8 cellular contexts compared by ENCODE assay signal in genomic region chr10:80046629-80047441, GRCh38. TPM values are rescaled to one million over a fixed set of nuclear protein-coding genes. Genes with fewer than 3 reads are reported as not detected.
DNase-seq lines count a peak whose midpoint lies in the region; ATAC-seq, FAIRE-seq and TF ChIP-seq lines count a peak whose summit lies in the region.

No MANE protein-coding gene starts in this region.

- POLR2A ChIA-PET in H1 (lab: Charles Lee; ENCODE audit: partially characterized antibody) = interaction anchor here (0.6 to 1.3 kb wide), 2 partner anchors 13 to 14 kb away, joined by 3 to 4 read pairs; no protein-coding TSS in a partner anchor

- no peak overlapping the region for H3K14ac ChIP-seq in H1 (ENCODE audit: insufficient read length)

- H3K4me1 ChIP-seq in H1 (replicated peaks in 1 of 4; ENCODE audit: control insufficient read depth in 3 of 4, insufficient read depth in 4 of 4, low read length in 3 of 4) = no peaks in the 10 kb centered on the region

- no peaks in the 10 kb centered on the region for H3K79me1 ChIP-seq in H1 (ENCODE audit: low read depth, low read length)

- no peak overlapping the region for H3K4ac ChIP-seq in H1 (replicated peaks; ENCODE audit: insufficient read length, low read depth, low read length)

- TF ChIP-seq RAD21 in H1 (IDR thresholded peaks at IDR 0.05 in 1 of 2, conservative IDR thresholded peaks at IDR 0.05 in 1 of 2; ENCODE audit: low read depth in 2 of 2, low read length in 2 of 2) = peak; percentile 75 to 82

- no peak overlapping the region for H2BK15ac ChIP-seq in H1 (ENCODE audit: low read length)

- H3K18ac ChIP-seq in H1 (ENCODE audit: extremely low read depth, low read length) = no peak overlapping the region

- H4K20me1 ChIP-seq in H1 (replicated peaks in 1 of 2; ENCODE audit: control insufficient read depth in 1 of 2, insufficient read depth in 2 of 2, low read length in 2 of 2) = no peaks in the 10 kb centered on the region

- H3K23ac ChIP-seq in H1 (ENCODE audit: insufficient read length) = no peak overlapping the region

- TF ChIP-seq EP300 in H1 (IDR thresholded peaks at IDR 0.05; ENCODE audit: borderline replicate concordance in 1 of 2, low read depth in 2 of 2, low read length in 2 of 2) = 0 out of 3 replicates have a peak, but pooled peaks of 1 of the 2 experiments have one; percentile 11

- no peaks in the 10 kb centered on the region for H3K23me2 ChIP-seq in H1 (ENCODE audit: low read depth, low read length)

- H3K27me3 ChIP-seq in H1 (replicated peaks in 1 of 4; ENCODE audit: control insufficient read depth in 3 of 4, extremely low read depth in 1 of 4, insufficient read depth in 3 of 4, low read length in 3 of 4) = no peaks in the 10 kb centered on the region

- H3K56ac ChIP-seq in H1 (replicated peaks; ENCODE audit: insufficient read length, low read depth, low read length) = no peak overlapping the region

- H3K9ac ChIP-seq in H1 (replicated peaks in 1 of 4; ENCODE audit: extremely low read depth in 1 of 4, low read depth in 3 of 4, low read length in 3 of 4) = no peak overlapping the region

- WGBS in H1 (ENCODE audit: extremely low coverage in 1 of 2, insufficient coverage in 1 of 2, insufficient read length in 1 of 2, insufficient replicate concordance in 2 of 2, low coverage in 1 of 2, low lambda C conversion rate in 2 of 2, missing lambda C conversion rate in 1 of 2), 2 experiments = 38% methylated on average over 10 of the region's 10 CpGs; no CpG with 5 or more reads in 1 of the 2 experiments

- H3K4me2 ChIP-seq in H1 (ENCODE audit: insufficient read depth in 1 of 2, low read depth in 2 of 2, low read length in 2 of 2) = no peak overlapping the region

- no peak overlapping the region for H2BK12ac ChIP-seq in H1 (ENCODE audit: low read depth, low read length)

- H3K79me2 ChIP-seq in H1 (ENCODE audit: control insufficient read depth in 1 of 2, insufficient read depth in 2 of 2, low read length in 2 of 2) = no peaks in the 10 kb centered on the region

- H4K8ac ChIP-seq in H1 (ENCODE audit: extremely low read depth, insufficient read depth, low read length) = no peak overlapping the region

- no peak overlapping the region for H2BK5ac ChIP-seq in H1 (ENCODE audit: low read depth, low read length)

- peak; percentile 93 to 96 (median 94) for TF ChIP-seq CTCF in H1 (IDR thresholded peaks at IDR 0.05; ENCODE audit: control extremely low read depth in 1 of 3, insufficient read depth in 1 of 3, low read depth in 1 of 3, low read length in 3 of 3)

- H3K9me3 ChIP-seq in H1 (ENCODE audit: insufficient read depth in 2 of 2, low read depth in 1 of 2, low read length in 1 of 2) = no peaks in the 10 kb centered on the region

- H2BK20ac ChIP-seq in H1 (ENCODE audit: low read length) = no peak overlapping the region

- peak; percentile 72 for DNase-seq in ACHN
- DNase-seq in NCI-H69 (lab: John Stamatoyannopoulos, UW) = peak; percentile 61
- DNase-seq in activated CD8-positive, alpha-beta memory T cell treated with anti-CD3 and anti-CD28 coated beads for 1 hour (ENCODE audit: extremely low read depth in 1 of 2, low read depth in 1 of 2) = peak; percentile 10 to 59
- peak; percentile 59 to 94 for DNase-seq in H1 (ENCODE audit: low read depth in 1 of 2, low spot score in 2 of 2)
- DNase-seq in middle frontal gyrus (ENCODE audit: extremely low spot score, low spot score) = peak; percentile 56
- peak; percentile 36 to 52 for DNase-seq in stimulated activated CD8-positive, alpha-beta memory T cell treated with anti-CD3 and anti-CD28 coated beads, Interleukin-4, amount 100 ng/mL, for 1 hour (ENCODE audit: low read depth in 2 of 2, low spot score in 1 of 2)

- H4K5ac ChIP-seq in H1 (ENCODE audit: insufficient read length, low read depth, low read length) = no peak overlapping the region

- no peaks in the 10 kb centered on the region for H3K36me3 ChIP-seq in H1 (ENCODE audit: control insufficient read depth in 2 of 4, insufficient read depth in 4 of 4, low read length in 3 of 4)

- H3K4me3 ChIP-seq in H1 (ENCODE audit: extremely low read depth in 1 of 4, insufficient read depth in 2 of 4, low read depth in 3 of 4, low read length in 4 of 4) = no peak overlapping the region

- peak overlapping the region; percentile 17; the same call in 1 of the 2 replicates for H2AK5ac ChIP-seq in H1 (ENCODE audit: low read depth, low read length)

- no peak overlapping the region for H2BK120ac ChIP-seq in H1 (replicated peaks; ENCODE audit: low read depth, low read length)

- in situ Hi-C loops in ACHN (cut with HindIII; ENCODE audit: low pct_ligation_motif_present, low pct_unique_long_range_greater_than_20kb, low sequenced_read_pairs) = no loop called here

- TF ChIP-seq POLR2A in GM18505 (IDR thresholded peaks at IDR 0.05; ENCODE audit: borderline replicate concordance, extremely low read depth, insufficient read depth, insufficient read length) (no peak), H1 (IDR thresholded peaks at IDR 0.05; ENCODE audit: control extremely low read depth in 1 of 2, low read depth in 2 of 2, low read length in 2 of 2) (no peak)

- no peak overlapping the region for H2AFZ ChIP-seq in H1 (ENCODE audit: low read length)

- no peak for FAIRE-seq in H1 (lab: Jason Lieb, UNC)

- H3K27ac ChIP-seq in H1 (ENCODE audit: low read depth, low read length) = no peak overlapping the region

- peak; percentile 73 for ATAC-seq in GM18505 (IDR thresholded peaks at IDR 0.05; ENCODE audit: unreplicated experiment)
- ATAC-seq in HG03064 (IDR thresholded peaks at IDR 0.05; ENCODE audit: low read depth, unreplicated experiment) = peak; percentile 78

- CTCF ChIA-PET in H1 (lab: Charles Lee; ENCODE audit: partially characterized antibody) = interaction anchor here (0.6 to 7.9 kb wide), 45 partner anchors 11 to 509 kb away, joined by 3 to 69 read pairs (median 4); partner anchors contain the start of gene SFTPD

- H4K91ac ChIP-seq in H1 (replicated peaks; ENCODE audit: insufficient read length, low read length) = no peak overlapping the region

TF ChIP-seq in H1, 55 proteins besides CTCF, POLR2A, EP300 and RAD21 (continues in another document):
- TF ChIP-seq TAF7 (optimal IDR thresholded peaks at IDR 0.05; ENCODE audit: borderline replicate concordance, low read depth, low read length) (no peak), SAP30 (IDR thresholded peaks at IDR 0.05; ENCODE audit: insufficient read depth, insufficient replicate concordance, low read length) (no peak), FOSL1 (IDR thresholded peaks at IDR 0.05; ENCODE audit: insufficient read depth, low read depth, low read length) (no peak), CEBPB (IDR thresholded peaks at IDR 0.05; ENCODE audit: low read depth, low read length) (no peak), NRF1 (IDR thresholded peaks at IDR 0.05; ENCODE audit: low read depth, low read length) (no peak), CREB1 (IDR thresholded peaks at IDR 0.05) (0 out of 2 replicates have a peak, but pooled peaks have one; percentile 25)
- TF ChIP-seq, protein P1, sequence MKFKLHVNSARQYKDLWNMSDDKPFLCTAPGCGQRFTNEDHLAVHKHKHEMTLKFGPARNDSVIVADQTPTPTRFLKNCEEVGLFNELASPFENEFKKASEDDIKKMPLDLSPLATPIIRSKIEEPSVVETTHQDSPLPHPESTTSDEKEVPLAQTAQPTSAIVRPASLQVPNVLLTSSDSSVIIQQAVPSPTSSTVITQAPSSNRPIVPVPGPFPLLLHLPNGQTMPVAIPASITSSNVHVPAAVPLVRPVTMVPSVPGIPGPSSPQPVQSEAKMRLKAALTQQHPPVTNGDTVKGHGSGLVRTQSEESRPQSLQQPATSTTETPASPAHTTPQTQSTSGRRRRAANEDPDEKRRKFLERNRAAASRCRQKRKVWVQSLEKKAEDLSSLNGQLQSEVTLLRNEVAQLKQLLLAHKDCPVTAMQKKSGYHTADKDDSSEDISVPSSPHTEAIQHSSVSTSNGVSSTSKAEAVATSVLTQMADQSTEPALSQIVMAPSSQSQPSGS (IDR thresholded peaks at IDR 0.05; ENCODE audit: low read length) = 0 out of 2 replicates have a peak, but pooled peaks have one; percentile 24

RNA-seq across cellular contexts. Expression of gene TMEM254, which starts 31.6 kb away (rescaled TPM):
- total RNA-seq in H1 (2021; fragmentation: NEBNext Ultra II Directional; extraction: Animal tissue kit (Norgen Biotek cat#: 25700)) = 26.4 and 26.9 TPM in 2 replicates
- 38.7 and 61.2 TPM in 2 replicates for polyA plus RNA-seq in H1 (2011; rRNA removed)
- polyA plus RNA-seq in H1 (2011; cell fraction: cytosol; rRNA removed) = 44.4 TPM
- polyA plus RNA-seq in H1 (2011; cell fraction: nucleus; rRNA removed) = 19.8 TPM
- 24.4 to 32.5 TPM (median 27.6 TPM) in 4 replicates for polyA plus RNA-seq in H1 (2012, experiment 1 of 2)
- polyA plus RNA-seq in H1 (2012, experiment 2 of 2) = 17.7 TPM
- polyA plus RNA-seq in H1 (2013, experiment 1 of 2) = 32.6 TPM
- 39.2 TPM for polyA plus RNA-seq in H1 (2013, experiment 2 of 2)
- polyA minus RNA-seq in H1 (2011; rRNA and poly(A)+ RNA removed) = 39.0 and 53.2 TPM in 2 replicates
- polyA minus RNA-seq in H1 (2011; cell fraction: cytosol; rRNA and poly(A)+ RNA removed) = 12.3 TPM
- polyA minus RNA-seq in H1 (2011; cell fraction: nucleus; rRNA and poly(A)+ RNA removed) = 13.1 TPM
